28 cellular contexts compared by ENCODE assay signal in genomic region chr7:2915023-2915422, GRCh38.
"Had no signal": no experiment of that assay in that cellular context is flagged by ENCODE, and none has a peak within 500 bp of the region (broad histone marks: within the 10 kb centered on the region; RNA-seq: fewer than 3 reads in every experiment).

No MANE protein-coding gene starts in this region.

- H3K27ac Mint-ChIP-seq: natural killer cell treated with Interleukin-12 subunit alpha and Interleukin-12 subunit beta and Interleukin-15 and Interleukin-18, amount 100 ng/mL, for 72 hours; nephron progenitor cell; progenitor cell of endocrine pancreas; stimulated activated effector memory CD8-positive, alpha-beta T cell treated with anti-CD3 and anti-CD28 coated beads, Interleukin-12 subunit alpha, Interleukin-12 subunit beta, amount 100 ng/mL, for 72 hours; stimulated activated naive CD8-positive, alpha-beta T cell treated with anti-CD3 and anti-CD28 coated beads, Interleukin-15, Interleukin-2, amounts not matched to agents 100 ng/mL and 50 ng/mL, for 24 hours had no signal

- H3K4me3 Mint-ChIP-seq: naive thymus-derived CD8-positive, alpha-beta T cell; natural killer cell treated with Interleukin-12 subunit alpha and Interleukin-12 subunit beta and Interleukin-15 and Interleukin-18, amount 100 ng/mL, for 72 hours; nephron progenitor cell; neural crest cell; stimulated activated effector memory CD8-positive, alpha-beta T cell treated with anti-CD3 and anti-CD28 coated beads, Interleukin-12 subunit alpha, Interleukin-12 subunit beta, amount 100 ng/mL, for 72 hours; stimulated activated naive B cell treated with anti-CD40 and anti-IgM and Interleukin-4, amounts not matched to agents 10 μg/mL and 1 μg/mL and 100 μg/mL, for 72 hours; stimulated activated naive CD8-positive, alpha-beta T cell treated with anti-CD3 and anti-CD28 coated beads, Interleukin-15, Interleukin-2, amounts not matched to agents 100 ng/mL and 50 ng/mL, for 24 hours had no signal

- H3K4me1 Mint-ChIP-seq: neural crest cell; stimulated activated effector memory CD8-positive, alpha-beta T cell treated with anti-CD3 and anti-CD28 coated beads, Interleukin-12 subunit alpha, Interleukin-12 subunit beta, amount 100 ng/mL, for 72 hours had no signal

- FAIRE-seq: small intestine had no signal

- H3K9me3 Mint-ChIP-seq: natural killer cell treated with Interleukin-12 subunit alpha and Interleukin-12 subunit beta and Interleukin-15 and Interleukin-18, amount 100 ng/mL, for 72 hours; nephron progenitor cell; stimulated activated effector memory CD8-positive, alpha-beta T cell treated with anti-CD3 and anti-CD28 coated beads, Interleukin-12 subunit alpha, Interleukin-12 subunit beta, amount 100 ng/mL, for 72 hours; stimulated activated naive B cell treated with anti-CD40 and anti-IgM and Interleukin-4, amounts not matched to agents 10 μg/mL and 1 μg/mL and 100 μg/mL, for 72 hours; stimulated activated naive CD8-positive, alpha-beta T cell treated with anti-CD3 and anti-CD28 coated beads, Interleukin-15, Interleukin-2, amounts not matched to agents 100 ng/mL and 50 ng/mL, for 24 hours had no signal

- H3K9me3 ChIP-seq: ovary, psoas muscle, right lobe of liver, sigmoid colon, stomach, thoracic aorta, thyroid gland, upper lobe of left lung, uterus had no signal

- ATAC-seq: naive thymus-derived CD8-positive, alpha-beta T cell; natural killer cell treated with Interleukin-12 subunit alpha and Interleukin-12 subunit beta and Interleukin-15 and Interleukin-18, amount 100 ng/mL, for 72 hours; psoas muscle; right cardiac atrium; right lobe of liver; stimulated activated effector memory CD8-positive, alpha-beta T cell treated with anti-CD3 and anti-CD28 coated beads, Interleukin-12 subunit alpha, Interleukin-12 subunit beta, amount 100 ng/mL, for 72 hours; stimulated activated naive B cell treated with anti-CD40 and anti-IgM and Interleukin-4, amounts not matched to agents 10 μg/mL and 1 μg/mL and 100 μg/mL, for 72 hours had no signal

- H3K36me3 ChIP-seq: ovary, right lobe of liver, sigmoid colon, thoracic aorta, thyroid gland, tibial nerve, upper lobe of left lung, uterus had no signal

- H3K27me3 ChIP-seq: ovary, right lobe of liver, thyroid gland, tibial nerve, upper lobe of left lung, uterus had no signal

- H3K4me3 ChIP-seq: ovary, psoas muscle, right lobe of liver, sigmoid colon, stomach, thoracic aorta, thyroid gland, tibial nerve, upper lobe of left lung, uterus had no signal

- H3K27me3 Mint-ChIP-seq: naive thymus-derived CD8-positive, alpha-beta T cell; natural killer cell treated with Interleukin-12 subunit alpha and Interleukin-12 subunit beta and Interleukin-15 and Interleukin-18, amount 100 ng/mL, for 72 hours; progenitor cell of endocrine pancreas; stimulated activated naive B cell treated with anti-CD40 and anti-IgM and Interleukin-4, amounts not matched to agents 10 μg/mL and 1 μg/mL and 100 μg/mL, for 72 hours; stimulated activated naive CD8-positive, alpha-beta T cell treated with anti-CD3 and anti-CD28 coated beads, Interleukin-15, Interleukin-2, amounts not matched to agents 100 ng/mL and 50 ng/mL, for 24 hours had no signal

- H3K27ac ChIP-seq: ovary, parathyroid adenoma, psoas muscle, right lobe of liver, sigmoid colon, stomach, thoracic aorta, thyroid gland, tibial nerve, upper lobe of left lung, uterus had no signal

- DNase-seq: naive thymus-derived CD8-positive, alpha-beta T cell; nephron progenitor cell; occipital lobe; ovary; psoas muscle; right lobe of liver; sigmoid colon; small intestine; stimulated activated CD4-positive, alpha-beta T cell treated with anti-CD3 and anti-CD28 coated beads, Interleukin-15, amount 100 ng/mL, for 24 hours; stimulated activated CD4-positive, alpha-beta T cell treated with anti-CD3 and anti-CD28 coated beads, Interleukin-2, amount 100 ng/mL, for 24 hours; stimulated activated CD4-positive, alpha-beta T cell treated with anti-CD3 and anti-CD28 coated beads, Interleukin-2, amount 100 ng/mL, for 48 hours; stimulated activated CD4-positive, alpha-beta T cell treated with anti-CD3 and anti-CD28 coated beads, Interleukin-4, amount 100 ng/mL, for 24 hours; stimulated activated naive B cell treated with anti-CD40 and anti-IgM and Interleukin-4, amounts not matched to agents 10 μg/mL and 1 μg/mL and 100 μg/mL, for 72 hours; stimulated activated naive CD4-positive, alpha-beta T cell treated with Interleukin-2 at 50 U/mL for 16 hours; stomach; thyroid gland; trophoblast cell; upper lobe of left lung; uterus had no signal

- H3K4me1 ChIP-seq: parathyroid adenoma, psoas muscle, right lobe of liver, sigmoid colon, stomach, thyroid gland, tibial nerve, upper lobe of left lung, uterus had no signal
